ENCODE assay signal across 1 cellular context in the genomic region with DNA sequence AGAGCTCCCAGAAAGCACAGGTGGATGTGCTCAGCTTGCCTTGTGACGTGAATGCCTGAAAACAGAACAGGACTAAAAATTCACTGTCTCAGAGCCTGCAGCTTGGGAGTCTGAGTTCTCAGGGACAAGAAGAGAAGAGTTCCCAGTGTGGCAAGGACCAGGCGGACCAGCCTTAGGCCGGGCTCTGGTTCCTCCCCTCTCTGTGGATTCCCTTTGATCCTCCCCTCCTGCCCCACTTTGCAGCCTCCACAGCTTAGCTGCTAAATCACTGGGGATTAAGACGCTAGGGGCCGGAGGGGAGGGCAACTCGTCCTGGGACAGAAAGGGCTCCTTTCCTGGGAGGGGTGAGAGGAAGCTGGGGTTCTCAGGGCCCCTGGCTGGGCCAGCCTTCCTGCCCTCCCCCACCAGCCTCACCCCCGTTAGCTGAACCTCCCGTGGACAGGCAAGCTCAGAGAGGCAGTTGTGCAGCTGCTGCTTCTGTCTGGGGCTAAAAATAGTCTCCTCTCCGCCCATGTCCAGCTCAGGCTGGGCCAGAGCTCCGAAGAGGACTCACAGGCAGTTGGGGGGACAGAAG.
TF ChIP-seq lines count a peak whose summit lies in the region.

No MANE protein-coding gene starts in this region.

TF ChIP-seq in WTC11, 78 proteins besides CTCF, POLR2A, EP300 and RAD21 (continued from another document):
- TF ChIP-seq, protein P1, sequence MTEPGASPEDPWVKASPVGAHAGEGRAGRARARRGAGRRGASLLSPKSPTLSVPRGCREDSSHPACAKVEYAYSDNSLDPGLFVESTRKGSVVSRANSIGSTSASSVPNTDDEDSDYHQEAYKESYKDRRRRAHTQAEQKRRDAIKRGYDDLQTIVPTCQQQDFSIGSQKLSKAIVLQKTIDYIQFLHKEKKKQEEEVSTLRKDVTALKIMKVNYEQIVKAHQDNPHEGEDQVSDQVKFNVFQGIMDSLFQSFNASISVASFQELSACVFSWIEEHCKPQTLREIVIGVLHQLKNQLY (CRISPR knock-in tag; IDR thresholded peaks at IDR 0.05), result no peak
- TF ChIP-seq, protein P2, sequence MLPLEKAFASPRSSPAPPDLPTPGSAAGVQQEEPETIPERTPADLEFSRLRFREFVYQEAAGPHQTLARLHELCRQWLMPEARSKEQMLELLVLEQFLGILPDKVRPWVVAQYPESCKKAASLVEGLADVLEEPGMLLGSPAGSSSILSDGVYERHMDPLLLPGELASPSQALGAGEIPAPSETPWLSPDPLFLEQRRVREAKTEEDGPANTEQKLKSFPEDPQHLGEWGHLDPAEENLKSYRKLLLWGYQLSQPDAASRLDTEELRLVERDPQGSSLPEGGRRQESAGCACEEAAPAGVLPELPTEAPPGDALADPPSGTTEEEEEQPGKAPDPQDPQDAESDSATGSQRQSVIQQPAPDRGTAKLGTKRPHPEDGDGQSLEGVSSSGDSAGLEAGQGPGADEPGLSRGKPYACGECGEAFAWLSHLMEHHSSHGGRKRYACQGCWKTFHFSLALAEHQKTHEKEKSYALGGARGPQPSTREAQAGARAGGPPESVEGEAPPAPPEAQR (CRISPR knock-in tag; IDR thresholded peaks at IDR 0.05), result no peak
- TF ChIP-seq, protein P3, sequence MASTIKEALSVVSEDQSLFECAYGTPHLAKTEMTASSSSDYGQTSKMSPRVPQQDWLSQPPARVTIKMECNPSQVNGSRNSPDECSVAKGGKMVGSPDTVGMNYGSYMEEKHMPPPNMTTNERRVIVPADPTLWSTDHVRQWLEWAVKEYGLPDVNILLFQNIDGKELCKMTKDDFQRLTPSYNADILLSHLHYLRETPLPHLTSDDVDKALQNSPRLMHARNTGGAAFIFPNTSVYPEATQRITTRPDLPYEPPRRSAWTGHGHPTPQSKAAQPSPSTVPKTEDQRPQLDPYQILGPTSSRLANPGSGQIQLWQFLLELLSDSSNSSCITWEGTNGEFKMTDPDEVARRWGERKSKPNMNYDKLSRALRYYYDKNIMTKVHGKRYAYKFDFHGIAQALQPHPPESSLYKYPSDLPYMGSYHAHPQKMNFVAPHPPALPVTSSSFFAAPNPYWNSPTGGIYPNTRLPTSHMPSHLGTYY (CRISPR knock-in tag; IDR thresholded peaks at IDR 0.05), result no peak
- TF ChIP-seq TEAD4 (CRISPR knock-in tag; IDR thresholded peaks at IDR 0.05) (no peak), NFE2L1 (CRISPR knock-in tag; IDR thresholded peaks at IDR 0.05) (no peak), FOXJ3 (CRISPR knock-in tag; IDR thresholded peaks at IDR 0.05; ENCODE audit: borderline replicate concordance) (no peak), ZNF232 (CRISPR knock-in tag; IDR thresholded peaks at IDR 0.05) (no peak)
- TF ChIP-seq, protein P4, sequence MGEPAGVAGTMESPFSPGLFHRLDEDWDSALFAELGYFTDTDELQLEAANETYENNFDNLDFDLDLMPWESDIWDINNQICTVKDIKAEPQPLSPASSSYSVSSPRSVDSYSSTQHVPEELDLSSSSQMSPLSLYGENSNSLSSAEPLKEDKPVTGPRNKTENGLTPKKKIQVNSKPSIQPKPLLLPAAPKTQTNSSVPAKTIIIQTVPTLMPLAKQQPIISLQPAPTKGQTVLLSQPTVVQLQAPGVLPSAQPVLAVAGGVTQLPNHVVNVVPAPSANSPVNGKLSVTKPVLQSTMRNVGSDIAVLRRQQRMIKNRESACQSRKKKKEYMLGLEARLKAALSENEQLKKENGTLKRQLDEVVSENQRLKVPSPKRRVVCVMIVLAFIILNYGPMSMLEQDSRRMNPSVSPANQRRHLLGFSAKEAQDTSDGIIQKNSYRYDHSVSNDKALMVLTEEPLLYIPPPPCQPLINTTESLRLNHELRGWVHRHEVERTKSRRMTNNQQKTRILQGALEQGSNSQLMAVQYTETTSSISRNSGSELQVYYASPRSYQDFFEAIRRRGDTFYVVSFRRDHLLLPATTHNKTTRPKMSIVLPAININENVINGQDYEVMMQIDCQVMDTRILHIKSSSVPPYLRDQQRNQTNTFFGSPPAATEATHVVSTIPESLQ (CRISPR knock-in tag; IDR thresholded peaks at IDR 0.05), result no peak
- TF ChIP-seq, protein P5, sequence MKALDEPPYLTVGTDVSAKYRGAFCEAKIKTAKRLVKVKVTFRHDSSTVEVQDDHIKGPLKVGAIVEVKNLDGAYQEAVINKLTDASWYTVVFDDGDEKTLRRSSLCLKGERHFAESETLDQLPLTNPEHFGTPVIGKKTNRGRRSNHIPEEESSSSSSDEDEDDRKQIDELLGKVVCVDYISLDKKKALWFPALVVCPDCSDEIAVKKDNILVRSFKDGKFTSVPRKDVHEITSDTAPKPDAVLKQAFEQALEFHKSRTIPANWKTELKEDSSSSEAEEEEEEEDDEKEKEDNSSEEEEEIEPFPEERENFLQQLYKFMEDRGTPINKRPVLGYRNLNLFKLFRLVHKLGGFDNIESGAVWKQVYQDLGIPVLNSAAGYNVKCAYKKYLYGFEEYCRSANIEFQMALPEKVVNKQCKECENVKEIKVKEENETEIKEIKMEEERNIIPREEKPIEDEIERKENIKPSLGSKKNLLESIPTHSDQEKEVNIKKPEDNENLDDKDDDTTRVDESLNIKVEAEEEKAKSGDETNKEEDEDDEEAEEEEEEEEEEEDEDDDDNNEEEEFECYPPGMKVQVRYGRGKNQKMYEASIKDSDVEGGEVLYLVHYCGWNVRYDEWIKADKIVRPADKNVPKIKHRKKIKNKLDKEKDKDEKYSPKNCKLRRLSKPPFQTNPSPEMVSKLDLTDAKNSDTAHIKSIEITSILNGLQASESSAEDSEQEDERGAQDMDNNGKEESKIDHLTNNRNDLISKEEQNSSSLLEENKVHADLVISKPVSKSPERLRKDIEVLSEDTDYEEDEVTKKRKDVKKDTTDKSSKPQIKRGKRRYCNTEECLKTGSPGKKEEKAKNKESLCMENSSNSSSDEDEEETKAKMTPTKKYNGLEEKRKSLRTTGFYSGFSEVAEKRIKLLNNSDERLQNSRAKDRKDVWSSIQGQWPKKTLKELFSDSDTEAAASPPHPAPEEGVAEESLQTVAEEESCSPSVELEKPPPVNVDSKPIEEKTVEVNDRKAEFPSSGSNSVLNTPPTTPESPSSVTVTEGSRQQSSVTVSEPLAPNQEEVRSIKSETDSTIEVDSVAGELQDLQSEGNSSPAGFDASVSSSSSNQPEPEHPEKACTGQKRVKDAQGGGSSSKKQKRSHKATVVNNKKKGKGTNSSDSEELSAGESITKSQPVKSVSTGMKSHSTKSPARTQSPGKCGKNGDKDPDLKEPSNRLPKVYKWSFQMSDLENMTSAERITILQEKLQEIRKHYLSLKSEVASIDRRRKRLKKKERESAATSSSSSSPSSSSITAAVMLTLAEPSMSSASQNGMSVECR (CRISPR knock-in tag; IDR thresholded peaks at IDR 0.05; ENCODE audit: borderline replicate concordance), result no peak
- TF ChIP-seq, protein P6, sequence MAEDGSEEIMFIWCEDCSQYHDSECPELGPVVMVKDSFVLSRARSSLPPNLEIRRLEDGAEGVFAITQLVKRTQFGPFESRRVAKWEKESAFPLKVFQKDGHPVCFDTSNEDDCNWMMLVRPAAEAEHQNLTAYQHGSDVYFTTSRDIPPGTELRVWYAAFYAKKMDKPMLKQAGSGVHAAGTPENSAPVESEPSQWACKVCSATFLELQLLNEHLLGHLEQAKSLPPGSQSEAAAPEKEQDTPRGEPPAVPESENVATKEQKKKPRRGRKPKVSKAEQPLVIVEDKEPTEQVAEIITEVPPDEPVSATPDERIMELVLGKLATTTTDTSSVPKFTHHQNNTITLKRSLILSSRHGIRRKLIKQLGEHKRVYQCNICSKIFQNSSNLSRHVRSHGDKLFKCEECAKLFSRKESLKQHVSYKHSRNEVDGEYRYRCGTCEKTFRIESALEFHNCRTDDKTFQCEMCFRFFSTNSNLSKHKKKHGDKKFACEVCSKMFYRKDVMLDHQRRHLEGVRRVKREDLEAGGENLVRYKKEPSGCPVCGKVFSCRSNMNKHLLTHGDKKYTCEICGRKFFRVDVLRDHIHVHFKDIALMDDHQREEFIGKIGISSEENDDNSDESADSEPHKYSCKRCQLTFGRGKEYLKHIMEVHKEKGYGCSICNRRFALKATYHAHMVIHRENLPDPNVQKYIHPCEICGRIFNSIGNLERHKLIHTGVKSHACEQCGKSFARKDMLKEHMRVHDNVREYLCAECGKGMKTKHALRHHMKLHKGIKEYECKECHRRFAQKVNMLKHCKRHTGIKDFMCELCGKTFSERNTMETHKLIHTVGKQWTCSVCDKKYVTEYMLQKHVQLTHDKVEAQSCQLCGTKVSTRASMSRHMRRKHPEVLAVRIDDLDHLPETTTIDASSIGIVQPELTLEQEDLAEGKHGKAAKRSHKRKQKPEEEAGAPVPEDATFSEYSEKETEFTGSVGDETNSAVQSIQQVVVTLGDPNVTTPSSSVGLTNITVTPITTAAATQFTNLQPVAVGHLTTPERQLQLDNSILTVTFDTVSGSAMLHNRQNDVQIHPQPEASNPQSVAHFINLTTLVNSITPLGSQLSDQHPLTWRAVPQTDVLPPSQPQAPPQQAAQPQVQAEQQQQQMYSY (CRISPR knock-in tag; IDR thresholded peaks at IDR 0.05), result no peak
- TF ChIP-seq, protein P7, sequence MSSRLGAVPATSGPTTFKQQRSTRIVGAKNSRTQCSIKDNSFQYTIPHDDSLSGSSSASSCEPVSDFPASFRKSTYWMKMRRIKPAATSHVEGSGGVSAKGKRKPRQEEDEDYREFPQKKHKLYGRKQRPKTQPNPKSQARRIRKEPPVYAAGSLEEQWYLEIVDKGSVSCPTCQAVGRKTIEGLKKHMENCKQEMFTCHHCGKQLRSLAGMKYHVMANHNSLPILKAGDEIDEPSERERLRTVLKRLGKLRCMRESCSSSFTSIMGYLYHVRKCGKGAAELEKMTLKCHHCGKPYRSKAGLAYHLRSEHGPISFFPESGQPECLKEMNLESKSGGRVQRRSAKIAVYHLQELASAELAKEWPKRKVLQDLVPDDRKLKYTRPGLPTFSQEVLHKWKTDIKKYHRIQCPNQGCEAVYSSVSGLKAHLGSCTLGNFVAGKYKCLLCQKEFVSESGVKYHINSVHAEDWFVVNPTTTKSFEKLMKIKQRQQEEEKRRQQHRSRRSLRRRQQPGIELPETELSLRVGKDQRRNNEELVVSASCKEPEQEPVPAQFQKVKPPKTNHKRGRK (CRISPR knock-in tag; IDR thresholded peaks at IDR 0.05; ENCODE audit: borderline replicate concordance), result no peak
- TF ChIP-seq, protein P8, sequence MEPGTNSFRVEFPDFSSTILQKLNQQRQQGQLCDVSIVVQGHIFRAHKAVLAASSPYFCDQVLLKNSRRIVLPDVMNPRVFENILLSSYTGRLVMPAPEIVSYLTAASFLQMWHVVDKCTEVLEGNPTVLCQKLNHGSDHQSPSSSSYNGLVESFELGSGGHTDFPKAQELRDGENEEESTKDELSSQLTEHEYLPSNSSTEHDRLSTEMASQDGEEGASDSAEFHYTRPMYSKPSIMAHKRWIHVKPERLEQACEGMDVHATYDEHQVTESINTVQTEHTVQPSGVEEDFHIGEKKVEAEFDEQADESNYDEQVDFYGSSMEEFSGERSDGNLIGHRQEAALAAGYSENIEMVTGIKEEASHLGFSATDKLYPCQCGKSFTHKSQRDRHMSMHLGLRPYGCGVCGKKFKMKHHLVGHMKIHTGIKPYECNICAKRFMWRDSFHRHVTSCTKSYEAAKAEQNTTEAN (CRISPR knock-in tag; IDR thresholded peaks at IDR 0.05), result no peak
